Comparison of ENCODE assay signal across 1 cellular context in the genomic region with DNA sequence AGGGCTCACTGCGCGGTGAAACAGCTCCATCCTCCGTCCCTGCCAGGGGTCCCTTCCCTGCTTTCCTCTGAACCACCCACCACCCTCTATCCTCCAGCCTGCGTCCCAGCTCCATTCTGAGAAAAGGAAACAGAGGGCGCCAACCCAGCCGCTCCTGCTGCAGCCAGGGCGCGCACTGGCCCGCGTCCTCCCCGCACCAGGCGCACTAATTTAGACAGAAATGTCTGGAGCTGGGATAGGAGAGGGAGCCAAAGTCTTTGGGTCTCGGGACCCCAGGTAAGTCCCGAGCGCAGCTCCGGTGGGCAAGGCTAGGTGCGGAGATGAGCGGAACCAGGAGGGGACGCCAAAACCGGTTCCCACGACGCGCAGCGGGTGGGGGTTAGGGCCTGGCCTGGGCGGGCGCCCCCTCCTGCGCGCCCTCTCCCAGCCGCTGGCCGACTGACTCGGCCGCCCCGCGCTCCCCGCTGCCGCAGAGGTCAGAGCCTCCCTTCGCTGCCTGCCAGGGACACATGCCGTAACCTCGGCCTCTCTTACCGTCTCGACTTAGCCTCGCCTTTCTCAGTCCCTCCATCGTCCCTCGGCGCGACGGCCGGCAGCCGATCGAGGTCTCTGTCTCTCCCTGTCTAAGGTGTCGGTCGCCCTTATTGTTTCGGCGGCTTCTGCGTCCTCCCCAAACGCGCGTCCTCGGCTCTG.
TF ChIP-seq lines count a peak whose summit lies in the region.

No MANE protein-coding gene starts in this region.

TF ChIP-seq in HepG2, 621 proteins besides CTCF, POLR2A, EP300 and RAD21 (continued from another document and continues in another):
- TF ChIP-seq MATR3 (CRISPR knock-in tag; IDR thresholded peaks at IDR 0.05): no peak
- TF ChIP-seq, protein P1, sequence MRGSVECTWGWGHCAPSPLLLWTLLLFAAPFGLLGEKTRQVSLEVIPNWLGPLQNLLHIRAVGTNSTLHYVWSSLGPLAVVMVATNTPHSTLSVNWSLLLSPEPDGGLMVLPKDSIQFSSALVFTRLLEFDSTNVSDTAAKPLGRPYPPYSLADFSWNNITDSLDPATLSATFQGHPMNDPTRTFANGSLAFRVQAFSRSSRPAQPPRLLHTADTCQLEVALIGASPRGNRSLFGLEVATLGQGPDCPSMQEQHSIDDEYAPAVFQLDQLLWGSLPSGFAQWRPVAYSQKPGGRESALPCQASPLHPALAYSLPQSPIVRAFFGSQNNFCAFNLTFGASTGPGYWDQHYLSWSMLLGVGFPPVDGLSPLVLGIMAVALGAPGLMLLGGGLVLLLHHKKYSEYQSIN (CRISPR knock-in tag; IDR thresholded peaks at IDR 0.05; ENCODE audit: borderline replicate concordance): no peak
- TF ChIP-seq ZBTB7B (CRISPR knock-in tag; IDR thresholded peaks at IDR 0.05): peak; percentile 69
- TF ChIP-seq, protein P2, sequence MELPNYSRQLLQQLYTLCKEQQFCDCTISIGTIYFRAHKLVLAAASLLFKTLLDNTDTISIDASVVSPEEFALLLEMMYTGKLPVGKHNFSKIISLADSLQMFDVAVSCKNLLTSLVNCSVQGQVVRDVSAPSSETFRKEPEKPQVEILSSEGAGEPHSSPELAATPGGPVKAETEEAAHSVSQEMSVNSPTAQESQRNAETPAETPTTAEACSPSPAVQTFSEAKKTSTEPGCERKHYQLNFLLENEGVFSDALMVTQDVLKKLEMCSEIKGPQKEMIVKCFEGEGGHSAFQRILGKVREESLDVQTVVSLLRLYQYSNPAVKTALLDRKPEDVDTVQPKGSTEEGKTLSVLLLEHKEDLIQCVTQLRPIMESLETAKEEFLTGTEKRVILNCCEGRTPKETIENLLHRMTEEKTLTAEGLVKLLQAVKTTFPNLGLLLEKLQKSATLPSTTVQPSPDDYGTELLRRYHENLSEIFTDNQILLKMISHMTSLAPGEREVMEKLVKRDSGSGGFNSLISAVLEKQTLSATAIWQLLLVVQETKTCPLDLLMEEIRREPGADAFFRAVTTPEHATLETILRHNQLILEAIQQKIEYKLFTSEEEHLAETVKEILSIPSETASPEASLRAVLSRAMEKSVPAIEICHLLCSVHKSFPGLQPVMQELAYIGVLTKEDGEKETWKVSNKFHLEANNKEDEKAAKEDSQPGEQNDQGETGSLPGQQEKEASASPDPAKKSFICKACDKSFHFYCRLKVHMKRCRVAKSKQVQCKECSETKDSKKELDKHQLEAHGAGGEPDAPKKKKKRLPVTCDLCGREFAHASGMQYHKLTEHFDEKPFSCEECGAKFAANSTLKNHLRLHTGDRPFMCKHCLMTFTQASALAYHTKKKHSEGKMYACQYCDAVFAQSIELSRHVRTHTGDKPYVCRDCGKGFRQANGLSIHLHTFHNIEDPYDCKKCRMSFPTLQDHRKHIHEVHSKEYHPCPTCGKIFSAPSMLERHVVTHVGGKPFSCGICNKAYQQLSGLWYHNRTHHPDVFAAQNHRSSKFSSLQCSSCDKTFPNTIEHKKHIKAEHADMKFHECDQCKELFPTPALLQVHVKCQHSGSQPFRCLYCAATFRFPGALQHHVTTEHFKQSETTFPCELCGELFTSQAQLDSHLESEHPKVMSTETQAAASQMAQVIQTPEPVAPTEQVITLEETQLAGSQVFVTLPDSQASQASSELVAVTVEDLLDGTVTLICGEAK (IDR thresholded peaks at IDR 0.05): no peak
- TF ChIP-seq, protein P2 (CRISPR knock-in tag; IDR thresholded peaks at IDR 0.05): no peak
- TF ChIP-seq, protein P3, sequence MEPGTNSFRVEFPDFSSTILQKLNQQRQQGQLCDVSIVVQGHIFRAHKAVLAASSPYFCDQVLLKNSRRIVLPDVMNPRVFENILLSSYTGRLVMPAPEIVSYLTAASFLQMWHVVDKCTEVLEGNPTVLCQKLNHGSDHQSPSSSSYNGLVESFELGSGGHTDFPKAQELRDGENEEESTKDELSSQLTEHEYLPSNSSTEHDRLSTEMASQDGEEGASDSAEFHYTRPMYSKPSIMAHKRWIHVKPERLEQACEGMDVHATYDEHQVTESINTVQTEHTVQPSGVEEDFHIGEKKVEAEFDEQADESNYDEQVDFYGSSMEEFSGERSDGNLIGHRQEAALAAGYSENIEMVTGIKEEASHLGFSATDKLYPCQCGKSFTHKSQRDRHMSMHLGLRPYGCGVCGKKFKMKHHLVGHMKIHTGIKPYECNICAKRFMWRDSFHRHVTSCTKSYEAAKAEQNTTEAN (CRISPR knock-in tag; conservative IDR thresholded peaks at IDR 0.05): no peak
- TF ChIP-seq ZNF251 (CRISPR knock-in tag; IDR thresholded peaks at IDR 0.05): no peak
- TF ChIP-seq ZNF451 (CRISPR knock-in tag; IDR thresholded peaks at IDR 0.05): peak; percentile 28; the same call in 1 of the 2 replicates
- no peak for TF ChIP-seq SP1 (IDR thresholded peaks at IDR 0.05)
- TF ChIP-seq SP1 (CRISPR knock-in tag; IDR thresholded peaks at IDR 0.05): no peak
- TF ChIP-seq PITX1 (CRISPR knock-in tag; IDR thresholded peaks at IDR 0.05): no peak
- TF ChIP-seq NCOA1 (CRISPR knock-in tag; IDR thresholded peaks at IDR 0.05): no peak
- no peak for TF ChIP-seq ZNF709 (CRISPR knock-in tag; IDR thresholded peaks at IDR 0.05)
- no peak for TF ChIP-seq ZNF234 (CRISPR knock-in tag; conservative IDR thresholded peaks at IDR 0.05)
- TF ChIP-seq MXD4 (CRISPR knock-in tag; IDR thresholded peaks at IDR 0.05): no peak; the same call in 1 of the 2 replicates
- TF ChIP-seq ZNF484 (CRISPR knock-in tag; IDR thresholded peaks at IDR 0.05; ENCODE audit: borderline replicate concordance, low read depth): no peak
- no peak for TF ChIP-seq ZC3H4 (CRISPR knock-in tag; IDR thresholded peaks at IDR 0.05; ENCODE audit: borderline replicate concordance)
- TF ChIP-seq CBX1 (IDR thresholded peaks at IDR 0.05; ENCODE audit: low read depth): no peak
- TF ChIP-seq ZNF512B (CRISPR knock-in tag; IDR thresholded peaks at IDR 0.05; ENCODE audit: borderline replicate concordance): peak; percentile 88; the same call in 1 of the 2 replicates
- TF ChIP-seq, protein P4, sequence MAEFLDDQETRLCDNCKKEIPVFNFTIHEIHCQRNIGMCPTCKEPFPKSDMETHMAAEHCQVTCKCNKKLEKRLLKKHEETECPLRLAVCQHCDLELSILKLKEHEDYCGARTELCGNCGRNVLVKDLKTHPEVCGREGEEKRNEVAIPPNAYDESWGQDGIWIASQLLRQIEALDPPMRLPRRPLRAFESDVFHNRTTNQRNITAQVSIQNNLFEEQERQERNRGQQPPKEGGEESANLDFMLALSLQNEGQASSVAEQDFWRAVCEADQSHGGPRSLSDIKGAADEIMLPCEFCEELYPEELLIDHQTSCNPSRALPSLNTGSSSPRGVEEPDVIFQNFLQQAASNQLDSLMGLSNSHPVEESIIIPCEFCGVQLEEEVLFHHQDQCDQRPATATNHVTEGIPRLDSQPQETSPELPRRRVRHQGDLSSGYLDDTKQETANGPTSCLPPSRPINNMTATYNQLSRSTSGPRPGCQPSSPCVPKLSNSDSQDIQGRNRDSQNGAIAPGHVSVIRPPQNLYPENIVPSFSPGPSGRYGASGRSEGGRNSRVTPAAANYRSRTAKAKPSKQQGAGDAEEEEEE (CRISPR knock-in tag; IDR thresholded peaks at IDR 0.05; ENCODE audit: borderline replicate concordance): no peak
- TF ChIP-seq SOX6 (IDR thresholded peaks at IDR 0.05): no peak
- peak; percentile 42; the same call in 1 of the 2 replicates for TF ChIP-seq SOX6 (CRISPR knock-in tag; IDR thresholded peaks at IDR 0.05)
- peak; percentile 51; the same call in 1 of the 2 replicates for TF ChIP-seq ZNF678 (CRISPR knock-in tag; IDR thresholded peaks at IDR 0.05)
- TF ChIP-seq, protein P5, sequence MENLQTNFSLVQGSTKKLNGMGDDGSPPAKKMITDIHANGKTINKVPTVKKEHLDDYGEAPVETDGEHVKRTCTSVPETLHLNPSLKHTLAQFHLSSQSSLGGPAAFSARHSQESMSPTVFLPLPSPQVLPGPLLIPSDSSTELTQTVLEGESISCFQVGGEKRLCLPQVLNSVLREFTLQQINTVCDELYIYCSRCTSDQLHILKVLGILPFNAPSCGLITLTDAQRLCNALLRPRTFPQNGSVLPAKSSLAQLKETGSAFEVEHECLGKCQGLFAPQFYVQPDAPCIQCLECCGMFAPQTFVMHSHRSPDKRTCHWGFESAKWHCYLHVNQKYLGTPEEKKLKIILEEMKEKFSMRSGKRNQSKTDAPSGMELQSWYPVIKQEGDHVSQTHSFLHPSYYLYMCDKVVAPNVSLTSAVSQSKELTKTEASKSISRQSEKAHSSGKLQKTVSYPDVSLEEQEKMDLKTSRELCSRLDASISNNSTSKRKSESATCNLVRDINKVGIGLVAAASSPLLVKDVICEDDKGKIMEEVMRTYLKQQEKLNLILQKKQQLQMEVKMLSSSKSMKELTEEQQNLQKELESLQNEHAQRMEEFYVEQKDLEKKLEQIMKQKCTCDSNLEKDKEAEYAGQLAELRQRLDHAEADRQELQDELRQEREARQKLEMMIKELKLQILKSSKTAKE (CRISPR knock-in tag; IDR thresholded peaks at IDR 0.05; ENCODE audit: borderline replicate concordance): no peak
- TF ChIP-seq ZNF354B (CRISPR knock-in tag; IDR thresholded peaks at IDR 0.05): no peak
- TF ChIP-seq RXRB (CRISPR knock-in tag; IDR thresholded peaks at IDR 0.05; ENCODE audit: borderline replicate concordance): no peak
- TF ChIP-seq YEATS4 (CRISPR knock-in tag; IDR thresholded peaks at IDR 0.05; ENCODE audit: borderline replicate concordance): peak; percentile 61; the same call in 1 of the 2 replicates
- TF ChIP-seq NBN (conservative IDR thresholded peaks at IDR 0.05): no peak
- peak; percentile 56; the same call in 1 of the 2 replicates for TF ChIP-seq ZNF788 (CRISPR knock-in tag; IDR thresholded peaks at IDR 0.05; ENCODE audit: borderline replicate concordance)
- no peak for TF ChIP-seq NR2F1 (CRISPR knock-in tag; IDR thresholded peaks at IDR 0.05)
- TF ChIP-seq TARDBP (CRISPR knock-in tag; IDR thresholded peaks at IDR 0.05): no peak
- TF ChIP-seq ZNF576 (CRISPR knock-in tag; IDR thresholded peaks at IDR 0.05): no peak
- peak; percentile 50; the same call in 1 of the 2 replicates for TF ChIP-seq SRY (CRISPR knock-in tag; IDR thresholded peaks at IDR 0.05)
- no peak for TF ChIP-seq MTF1 (CRISPR knock-in tag; IDR thresholded peaks at IDR 0.05)
- no peak for TF ChIP-seq REXO4 (CRISPR knock-in tag; IDR thresholded peaks at IDR 0.05; ENCODE audit: borderline replicate concordance)
- no peak; the same call in 1 of the 2 replicates for TF ChIP-seq ZNF12 (CRISPR knock-in tag; IDR thresholded peaks at IDR 0.05)
- TF ChIP-seq RFX1 (IDR thresholded peaks at IDR 0.05): no peak
- TF ChIP-seq, protein P6, sequence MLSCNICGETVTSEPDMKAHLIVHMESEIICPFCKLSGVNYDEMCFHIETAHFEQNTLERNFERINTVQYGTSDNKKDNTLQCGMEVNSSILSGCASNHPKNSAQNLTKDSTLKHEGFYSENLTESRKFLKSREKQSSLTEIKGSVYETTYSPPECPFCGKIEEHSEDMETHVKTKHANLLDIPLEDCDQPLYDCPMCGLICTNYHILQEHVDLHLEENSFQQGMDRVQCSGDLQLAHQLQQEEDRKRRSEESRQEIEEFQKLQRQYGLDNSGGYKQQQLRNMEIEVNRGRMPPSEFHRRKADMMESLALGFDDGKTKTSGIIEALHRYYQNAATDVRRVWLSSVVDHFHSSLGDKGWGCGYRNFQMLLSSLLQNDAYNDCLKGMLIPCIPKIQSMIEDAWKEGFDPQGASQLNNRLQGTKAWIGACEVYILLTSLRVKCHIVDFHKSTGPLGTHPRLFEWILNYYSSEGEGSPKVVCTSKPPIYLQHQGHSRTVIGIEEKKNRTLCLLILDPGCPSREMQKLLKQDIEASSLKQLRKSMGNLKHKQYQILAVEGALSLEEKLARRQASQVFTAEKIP (CRISPR knock-in tag; IDR thresholded peaks at IDR 0.05; ENCODE audit: borderline replicate concordance): no peak
- TF ChIP-seq ZNF224 (CRISPR knock-in tag; IDR thresholded peaks at IDR 0.05): no peak
- no peak for TF ChIP-seq CHD2 (IDR thresholded peaks at IDR 0.05; ENCODE audit: low read depth, low read length)
- no peak for TF ChIP-seq ZNF577 (CRISPR knock-in tag; IDR thresholded peaks at IDR 0.05; ENCODE audit: borderline replicate concordance, low read depth)
- no peak for TF ChIP-seq ZNF331 (CRISPR knock-in tag; IDR thresholded peaks at IDR 0.05)
